Comparison of ENCODE assay signal across 8 cellular contexts in genomic region chr11:17991799-17992433, GRCh38. TPM values are rescaled to one million over a fixed set of nuclear protein-coding genes. Genes with fewer than 3 reads are reported as not detected.
DNase-seq lines count a peak whose midpoint lies in the region; ATAC-seq and TF ChIP-seq lines count a peak whose summit lies in the region.

No MANE protein-coding gene starts in this region.

- H3K9me2 ChIP-seq in PC-3 (replicated peaks; ENCODE audit: low read length) = no peaks in the 10 kb centered on the region

- H3K4me2 ChIP-seq in PC-3 (ENCODE audit: low read length) = no peak overlapping the region

- no TSS peak for BruUV-seq in PC-3 (replicated peaks; lab: Mats Ljungman, UMichigan)

- intact Hi-C loops in PC-3 (cut with micrococcal nuclease) = loop anchor here (1.0 to 5.0 kb wide), 3 partner anchors 21 to 114 kb away; partner anchors contain the start of genes SAAL1 and SERGEF

- H2AFZ ChIP-seq in PC-3 (ENCODE audit: low read length) = no peak overlapping the region

- no peaks in the 10 kb centered on the region for H3K27me3 ChIP-seq in HL-60 (ENCODE audit: insufficient read depth, poor library complexity, severe bottlenecking)
- H3K27me3 ChIP-seq in PC-3 (ENCODE audit: low read length) = no peaks in the 10 kb centered on the region

- H3K4me3 ChIP-seq in HL-60 (replicated peaks; ENCODE audit: insufficient read depth, low read length) (no peak overlapping the region), PC-3 (ENCODE audit: low read length) (no peak overlapping the region)

- H3K79me2 ChIP-seq in PC-3 (ENCODE audit: low read length) = no peaks in the 10 kb centered on the region

- TF ChIP-seq CTCF in HL-60 (IDR thresholded peaks at IDR 0.05; ENCODE audit: insufficient read depth, low read length) (peak; percentile 78), PC-3 (conservative IDR thresholded peaks at IDR 0.05; ENCODE audit: low read depth, low read length) (peak; percentile 84)

- peaks cover 1% of the 10 kb centered on the region for H3K4me1 Mint-ChIP-seq in activated naive CD8-positive, alpha-beta T cell treated with anti-CD3 and anti-CD28 coated beads, Interleukin-2, amount 10 ng/mL, durations not matched to agents 7 days and 5 days

- CTCF ChIA-PET in PC-3 (lab: Charles Lee) = no interaction called here

- H3F3A ChIP-seq in PC-3 (ENCODE audit: low read length, unreplicated experiment) = no peaks in the 10 kb centered on the region

- peak; percentile 82 for ATAC-seq in GM19468 (IDR thresholded peaks at IDR 0.05; ENCODE audit: extremely low read depth, unreplicated experiment)
- peak; percentile 72 for ATAC-seq in PC-3
- peak; percentile 58 for ATAC-seq in activated naive CD8-positive, alpha-beta T cell treated with anti-CD3 and anti-CD28 coated beads, Interleukin-2, amount 10 ng/mL, durations not matched to agents 7 days and 5 days (ENCODE audit: low read depth)

- no peak overlapping the region for H3K9ac ChIP-seq in PC-3 (ENCODE audit: low read length)

- peaks cover 3% of the 10 kb centered on the region for H3K4me1 ChIP-seq in PC-3 (ENCODE audit: insufficient read depth, low read length)

- DNase-seq in Daoy (ENCODE audit: low read depth) (peak; percentile 31), HL-60 (ENCODE audit: low read depth in 1 of 2, low spot score in 1 of 2) (peak in 1 of 2 experiments; percentile 57), PC-3 (peak; percentile 49), hepatic stellate cell (ENCODE audit: low spot score) (peak; percentile 52), ecto neural progenitor cell (ENCODE audit: low spot score) (no peak)
- DNase-seq in activated naive CD8-positive, alpha-beta T cell treated with anti-CD3 and anti-CD28 coated beads, Interleukin-2, amount 10 ng/mL, durations not matched to agents 7 days and 5 days = no peak
- peak; percentile 24 to 35 for DNase-seq in stimulated activated CD4-positive, alpha-beta T cell treated with anti-CD3 and anti-CD28 coated beads, Interleukin-1b, Interleukin-23, amount 100 ng/mL, for 4 hours (ENCODE audit: low read depth in 2 of 2)

- no peaks in the 10 kb centered on the region; the same call in none of the 2 replicates for H3K36me3 ChIP-seq in PC-3 (ENCODE audit: low read depth, low read length)

- no peak overlapping the region for H3K27ac Mint-ChIP-seq in activated naive CD8-positive, alpha-beta T cell treated with anti-CD3 and anti-CD28 coated beads, Interleukin-2, amount 10 ng/mL, durations not matched to agents 7 days and 5 days

- no peaks in the 10 kb centered on the region for H3K9me3 Mint-ChIP-seq in activated naive CD8-positive, alpha-beta T cell treated with anti-CD3 and anti-CD28 coated beads, Interleukin-2, amount 10 ng/mL, durations not matched to agents 7 days and 5 days

- H3K36me3 Mint-ChIP-seq in activated naive CD8-positive, alpha-beta T cell treated with anti-CD3 and anti-CD28 coated beads, Interleukin-2, amount 10 ng/mL, durations not matched to agents 7 days and 5 days = peaks cover 3% of the 10 kb centered on the region

- no peaks in the 10 kb centered on the region for H3K9me3 ChIP-seq in PC-3 (ENCODE audit: low read length)

- H4K20me1 ChIP-seq in PC-3 (ENCODE audit: low read length) = no peaks in the 10 kb centered on the region

- POLR2A ChIA-PET in PC-3 (lab: Charles Lee; ENCODE audit: unreplicated experiment) = no interaction called here
- POLR2A ChIA-PET in activated naive CD8-positive, alpha-beta T cell treated with anti-CD3 and anti-CD28 coated beads, Interleukin-2, amount 10 ng/mL, durations not matched to agents 7 days and 5 days (lab: Charles Lee) = no interaction called here

- H3K27me3 Mint-ChIP-seq in activated naive CD8-positive, alpha-beta T cell treated with anti-CD3 and anti-CD28 coated beads, Interleukin-2, amount 10 ng/mL, durations not matched to agents 7 days and 5 days = no peaks in the 10 kb centered on the region

- no peak overlapping the region for H3K4me3 Mint-ChIP-seq in activated naive CD8-positive, alpha-beta T cell treated with anti-CD3 and anti-CD28 coated beads, Interleukin-2, amount 10 ng/mL, durations not matched to agents 7 days and 5 days

- H3K27ac ChIP-seq in HL-60 (replicated peaks) (no peak overlapping the region), PC-3 (ENCODE audit: low read length) (no peak overlapping the region)

RNA-seq across cellular contexts. Expression of gene SERGEF, which starts 20.9 kb away (rescaled TPM):
- total RNA-seq in Daoy (2014; rRNA removed; shearing (Covaris generic)) = 12.7 and 31.7 TPM in 2 replicates
- total RNA-seq in PC-3 (2014; rRNA removed) = 13.7 and 14.0 TPM in 2 replicates
- 10 to 100 TPM; 44.3 to 47.2 TPM for total RNA-seq in activated naive CD8-positive, alpha-beta T cell treated with anti-CD3 and anti-CD28 coated beads, Interleukin-2, amount 10 ng/mL, durations not matched to agents 7 days and 5 days

RNA-seq across cellular contexts. Expression of gene TPH1, which starts 54.2 kb away (rescaled TPM):
- total RNA-seq in Daoy (2014; rRNA removed; shearing (Covaris generic)) = 0.06 and 5.6 TPM in 2 replicates
- 0.07 TPM in 1 of 2 replicates, not detected in the other for total RNA-seq in PC-3 (2014; rRNA removed)
- total RNA-seq in activated naive CD8-positive, alpha-beta T cell treated with anti-CD3 and anti-CD28 coated beads, Interleukin-2, amount 10 ng/mL, durations not matched to agents 7 days and 5 days = under 1 TPM; 0.28 to 0.40 TPM

Comparison
In these comparisons a context has a peak if more than half of its experiments do, and no peak if none do; other contexts are left out.
1. DNase-seq: peak in Daoy (single experiment), PC-3 (single experiment), hepatic stellate cell (single experiment) and stimulated activated CD4-positive, alpha-beta T cell treated with anti-CD3 and anti-CD28 coated beads, Interleukin-1b, Interleukin-23, amount 100 ng/mL, for 4 hours (2 of 2); none in activated naive CD8-positive, alpha-beta T cell treated with anti-CD3 and anti-CD28 coated beads, Interleukin-2, amount 10 ng/mL, durations not matched to agents 7 days and 5 days (single experiment) and ecto neural progenitor cell (single experiment).
2. Peak in every context shown above with its lines, with median percentiles within 50 percentile points of each other: ATAC-seq.